20 cellular contexts compared by ENCODE assay signal in the genomic region with DNA sequence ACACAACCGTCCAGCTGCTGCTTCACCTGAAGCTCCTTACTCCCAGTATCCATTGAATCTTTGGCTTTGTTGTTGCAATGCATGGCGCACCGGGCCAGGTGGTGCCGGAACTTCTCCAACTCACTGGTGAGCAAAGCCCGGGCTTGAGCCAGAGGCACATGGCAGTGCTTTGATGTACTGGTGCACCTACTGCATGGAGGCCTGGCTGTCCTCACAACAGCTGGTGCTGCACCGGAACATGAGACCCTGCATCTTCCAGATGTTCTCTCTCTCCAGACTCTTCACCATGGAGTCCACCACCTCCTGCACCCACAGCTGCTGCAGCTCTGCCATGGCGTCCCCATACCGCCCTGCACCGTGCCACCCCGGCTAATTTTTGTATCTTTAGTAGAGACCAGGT. TPM values are rescaled to one million over a fixed set of nuclear protein-coding genes. Genes with fewer than 3 reads are reported as not detected.
A peak's percentile ranks its signal among the peaks of the same experiment; 100 is the strongest.
DNase-seq lines count a peak whose midpoint lies in the region; ATAC-seq, FAIRE-seq and TF ChIP-seq lines count a peak whose summit lies in the region.
"Had no signal": no experiment of that assay in that cellular context is flagged by ENCODE, and none has a peak within 500 bp of the region (broad histone marks: within the 10 kb centered on the region; RNA-seq: fewer than 3 reads in every experiment).

No MANE protein-coding gene starts in this region.

- no peaks in the 10 kb centered on the region for H3K4me1 ChIP-seq in HepG2 (ENCODE audit: insufficient read depth, low read length)
- H3K4me1 ChIP-seq: lower lobe of right lung, prostate gland, upper lobe of right lung had no signal

- no peaks in the 10 kb centered on the region for H3K9me3 ChIP-seq in CD4-positive, alpha-beta T cell (ENCODE audit: control insufficient read depth, low read length)
- no peaks in the 10 kb centered on the region for H3K9me3 ChIP-seq in HepG2 (ENCODE audit: low read length)
- H3K9me3 ChIP-seq: lower lobe of right lung, prostate gland, upper lobe of right lung had no signal

- no peaks in the 10 kb centered on the region for H3K9me3 Mint-ChIP-seq in activated CD4-positive, alpha-beta T cell treated with anti-CD3 and anti-CD28 coated beads, Interleukin-2, amount 10 ng/mL, durations not matched to agents 24 days and 14 days
- H3K9me3 Mint-ChIP-seq in CD4-positive, alpha-beta T cell, result no peaks in the 10 kb centered on the region
- no peaks in the 10 kb centered on the region for H3K9me3 Mint-ChIP-seq in activated CD8-positive, alpha-beta T cell treated with anti-CD3 and anti-CD28 coated beads for 36 hours

- no peak for TF ChIP-seq POLR2A in HepG2 (IDR thresholded peaks at IDR 0.05; ENCODE audit: insufficient read depth in 1 of 2, low read depth in 2 of 2, low read length in 2 of 2)

- peak overlapping the region; percentile 68 for H3K4me3 Mint-ChIP-seq in activated CD4-positive, alpha-beta T cell treated with anti-CD3 and anti-CD28 coated beads, Interleukin-2, amount 10 ng/mL, durations not matched to agents 24 days and 14 days
- no peak overlapping the region for H3K4me3 Mint-ChIP-seq in CD4-positive, alpha-beta T cell
- H3K4me3 Mint-ChIP-seq in activated CD8-positive, alpha-beta T cell treated with anti-CD3 and anti-CD28 coated beads for 36 hours, result no peak overlapping the region

- no peaks in the 10 kb centered on the region for H3K27me3 Mint-ChIP-seq in activated CD4-positive, alpha-beta T cell treated with anti-CD3 and anti-CD28 coated beads, Interleukin-2, amount 10 ng/mL, durations not matched to agents 24 days and 14 days
- no peaks in the 10 kb centered on the region for H3K27me3 Mint-ChIP-seq in CD4-positive, alpha-beta T cell
- no peaks in the 10 kb centered on the region for H3K27me3 Mint-ChIP-seq in activated CD8-positive, alpha-beta T cell treated with anti-CD3 and anti-CD28 coated beads for 36 hours

- no peaks in the 10 kb centered on the region for H3K27me3 ChIP-seq in CD4-positive, alpha-beta T cell (ENCODE audit: control insufficient read depth, insufficient read depth, low read length)
- H3K27me3 ChIP-seq in HepG2 (ENCODE audit: control insufficient read depth in 1 of 2, insufficient read depth in 2 of 2, low read length in 2 of 2), result no peaks in the 10 kb centered on the region
- H3K27me3 ChIP-seq: upper lobe of right lung had no signal

- H3K36me3 Mint-ChIP-seq in activated CD4-positive, alpha-beta T cell treated with anti-CD3 and anti-CD28 coated beads, Interleukin-2, amount 10 ng/mL, durations not matched to agents 24 days and 14 days (ENCODE audit: low read depth), result peaks cover 42% of the 10 kb centered on the region
- H3K36me3 Mint-ChIP-seq in CD4-positive, alpha-beta T cell (ENCODE audit: low read depth), result peaks cover 39% of the 10 kb centered on the region
- H3K36me3 Mint-ChIP-seq in activated CD8-positive, alpha-beta T cell treated with anti-CD3 and anti-CD28 coated beads for 36 hours (ENCODE audit: low read depth), result peaks cover 27% of the 10 kb centered on the region

- 99% methylated on average over 10 of the region's 10 CpGs for WGBS in HepG2 (ENCODE audit: low lambda C conversion rate)

- no peak overlapping the region for H3K4me2 ChIP-seq in HepG2 (ENCODE audit: low read depth, low read length)

- no peak for FAIRE-seq in HepG2 (lab: Jason Lieb, UNC)
- FAIRE-seq: A204.1, kidney had no signal

- H3K4me3 ChIP-seq in HepG2 (replicated peaks in 1 of 3; ENCODE audit: insufficient read depth in 1 of 3, low read depth in 2 of 3, low read length in 3 of 3), result no peak overlapping the region
- H3K4me3 ChIP-seq: lower lobe of right lung, prostate gland, upper lobe of right lung had no signal

- peaks cover 26% of the 10 kb centered on the region for H3K4me1 Mint-ChIP-seq in activated CD4-positive, alpha-beta T cell treated with anti-CD3 and anti-CD28 coated beads, Interleukin-2, amount 10 ng/mL, durations not matched to agents 24 days and 14 days
- peaks cover 31% of the 10 kb centered on the region for H3K4me1 Mint-ChIP-seq in CD4-positive, alpha-beta T cell (ENCODE audit: low read depth)
- H3K4me1 Mint-ChIP-seq in activated CD8-positive, alpha-beta T cell treated with anti-CD3 and anti-CD28 coated beads for 36 hours (ENCODE audit: low read depth), result peaks cover 29% of the 10 kb centered on the region

- peak overlapping the region; percentile 87 for H3K27ac Mint-ChIP-seq in activated CD4-positive, alpha-beta T cell treated with anti-CD3 and anti-CD28 coated beads, Interleukin-2, amount 10 ng/mL, durations not matched to agents 24 days and 14 days
- peak overlapping the region; percentile 88 for H3K27ac Mint-ChIP-seq in CD4-positive, alpha-beta T cell
- peak overlapping the region; percentile 84 for H3K27ac Mint-ChIP-seq in activated CD8-positive, alpha-beta T cell treated with anti-CD3 and anti-CD28 coated beads for 36 hours

- H3K9ac ChIP-seq in HepG2 (ENCODE audit: insufficient read depth, low read depth, low read length), result no peak overlapping the region

- TF ChIP-seq CTCF in CD4-positive, alpha-beta T cell (IDR thresholded peaks at IDR 0.05), result no peak
- no peak for TF ChIP-seq CTCF in activated CD8-positive, alpha-beta T cell treated with anti-CD3 and anti-CD28 coated beads for 36 hours (IDR thresholded peaks at IDR 0.05)
- no peak for TF ChIP-seq CTCF in HepG2 (CRISPR knock-in tag; IDR thresholded peaks at IDR 0.05)

- no peak overlapping the region for H2AFZ ChIP-seq in HepG2 (ENCODE audit: low read length)

- H3K79me2 ChIP-seq in HepG2 (ENCODE audit: insufficient read depth, low read length), result no peaks in the 10 kb centered on the region

- BruUV-seq in HepG2 (replicated peaks; lab: Mats Ljungman, UMichigan), result no TSS peak

- peak; percentile 63 for DNase-seq in activated CD4-positive, alpha-beta T cell treated with anti-CD3 and anti-CD28 coated beads, Interleukin-2, amount 10 ng/mL, durations not matched to agents 24 days and 14 days
- DNase-seq in activated CD4-positive, alpha-beta T cell treated with anti-CD3 and anti-CD28 coated beads for 1 hour, result no peak
- no peak for DNase-seq in CD4-positive, alpha-beta T cell
- DNase-seq in activated CD8-positive, alpha-beta T cell treated with anti-CD3 and anti-CD28 coated beads for 36 hours, result no peak
- no peak for DNase-seq in HepG2 (ENCODE audit: low spot score)
- DNase-seq: activated CD8-positive, alpha-beta memory T cell treated with anti-CD3 and anti-CD28 coated beads, Interleukin-2, amount 50 U/mL, for 48 hours; COR-L47; GDM1; GOT3; kidney; lower lobe of right lung; NCI-H1436; stimulated activated CD8-positive, alpha-beta memory T cell treated with anti-CD3 and anti-CD28 coated beads, Interleukin-4, amount 100 ng/mL, for 48 hours; upper lobe of right lung had no signal

- TF ChIP-seq EP300 in HepG2 (IDR thresholded peaks at IDR 0.05; ENCODE audit: low read depth in 2 of 2, low read length in 2 of 2) (no peak), HepG2 (CRISPR knock-in tag; IDR thresholded peaks at IDR 0.05; ENCODE audit: borderline replicate concordance) (no peak)

- POLR2A ChIA-PET in CD4-positive, alpha-beta T cell (lab: Charles Lee), result interaction anchor here (0.8 to 3.9 kb wide), 13 partner anchors 10 to 185 kb away, joined by 3 to 40 read pairs (median 7); a partner anchor contains a TSS
- POLR2A ChIA-PET in activated CD8-positive, alpha-beta T cell treated with anti-CD3 and anti-CD28 coated beads for 36 hours (lab: Charles Lee), result interaction anchor here (1.6 to 2.0 kb wide), 3 partner anchors 10 to 183 kb away, joined by 4 to 13 read pairs (median 10); a partner anchor contains a TSS
- POLR2A ChIA-PET in HepG2 (lab: Yijun Ruan, JAX), result interaction anchor here (1.1 to 4.6 kb wide), 3 partner anchors 10 to 185 kb away, joined by 3 to 19 read pairs (median 12); a partner anchor contains a TSS

- peak overlapping the region; percentile 30 for H3K27ac ChIP-seq in CD4-positive, alpha-beta T cell (ENCODE audit: low read depth, low read length)
- H3K27ac ChIP-seq in HepG2 (ENCODE audit: extremely low read length, insufficient read depth, low read length), result no peak overlapping the region
- H3K27ac ChIP-seq: lower lobe of right lung, prostate gland, upper lobe of right lung had no signal

- in situ Hi-C loops in HepG2 (cut with HindIII; ENCODE audit: extremely low pct_ligation_motif_present, low pct_unique_long_range_greater_than_20kb), result loop anchor here (5.0 kb wide), 1 partner anchor 189 kb away; no protein-coding TSS in a partner anchor

- peaks cover 15 to 27% of the 10 kb centered on the region in 2 experiments for H3K36me3 ChIP-seq in HepG2 (replicated peaks in 1 of 2; ENCODE audit: control insufficient read depth in 1 of 2, insufficient read depth in 2 of 2, low read length in 2 of 2)

- no peak for TF ChIP-seq RAD21 in HepG2 (CRISPR knock-in tag; IDR thresholded peaks at IDR 0.05)

- CTCF ChIA-PET in CD4-positive, alpha-beta T cell (lab: Charles Lee), result interaction anchor here (1.2 to 5.4 kb wide), 6 partner anchors 10 to 185 kb away, joined by 3 to 46 read pairs (median 7); a partner anchor contains a TSS
- CTCF ChIA-PET in activated CD8-positive, alpha-beta T cell treated with anti-CD3 and anti-CD28 coated beads for 36 hours (lab: Charles Lee), result interaction anchor here (1.1 to 4.3 kb wide), 19 partner anchors 10 to 204 kb away, joined by 3 to 188 read pairs (median 12); a partner anchor contains a TSS
- CTCF ChIA-PET in HepG2 (lab: Yijun Ruan, JAX; ENCODE audit: low intra/inter-chr PET ratio, low total read pairs), result interaction anchor here (3.0 kb wide), 1 partner anchor 186 kb away, joined by 40 read pairs; no protein-coding TSS in a partner anchor

- no peaks in the 10 kb centered on the region for H4K20me1 ChIP-seq in HepG2 (ENCODE audit: insufficient read depth, low read length)

- ATAC-seq in CD4-positive, alpha-beta T cell (ENCODE audit: poor library complexity), result no peak
- ATAC-seq in activated CD8-positive, alpha-beta T cell treated with anti-CD3 and anti-CD28 coated beads for 36 hours, result no peak
- ATAC-seq in HepG2 (no peak), HG03196 (IDR thresholded peaks at IDR 0.05; ENCODE audit: unreplicated experiment) (no peak), GM19328 (IDR thresholded peaks at IDR 0.05; ENCODE audit: unreplicated experiment) (no peak), GM19467 (IDR thresholded peaks at IDR 0.05; ENCODE audit: unreplicated experiment) (no peak)
- ATAC-seq: lower lobe of right lung, SK-N-SH treated with all-trans-retinoic acid at 6 μM for 48 hours, upper lobe of right lung had no signal

- intact Hi-C loops in activated CD4-positive, alpha-beta T cell treated with anti-CD3 and anti-CD28 coated beads, Interleukin-2, amount 10 ng/mL, durations not matched to agents 24 days and 14 days (cut with micrococcal nuclease), result no loop called here
- intact Hi-C loops in CD4-positive, alpha-beta T cell (cut with DNase I, micrococcal nuclease), result loop anchor here in 1 of 2 experiments (2.0 to 5.0 kb wide), 2 partner anchors 60 to 134 kb away; a partner anchor contains a TSS
- intact Hi-C loops in activated CD8-positive, alpha-beta T cell treated with anti-CD3 and anti-CD28 coated beads for 36 hours (cut with micrococcal nuclease), result loop anchor here (2.0 to 5.0 kb wide), 2 partner anchors 169 to 184 kb away; no protein-coding TSS in a partner anchor
- intact Hi-C loops in HepG2 (cut with micrococcal nuclease; ENCODE audit: unreplicated experiment), result loop anchor here (5.0 kb wide), 1 partner anchor 34 kb away; no protein-coding TSS in a partner anchor

RNA-seq across cellular contexts. Expression of a gene that starts 10.2 kb away (rescaled TPM):
- 27.4 and 27.9 TPM in 2 replicates for total RNA-seq in activated CD4-positive, alpha-beta T cell treated with anti-CD3 and anti-CD28 coated beads, Interleukin-2, amount 10 ng/mL, durations not matched to agents 24 days and 14 days
- total RNA-seq in CD4-positive, alpha-beta T cell, result 10 to 100 TPM; 11.3 to 13.2 TPM
- 10 to 100 TPM; 27.0 to 30.4 TPM for total RNA-seq in activated CD8-positive, alpha-beta T cell treated with anti-CD3 and anti-CD28 coated beads for 36 hours
- 53.6 and 57.6 TPM in 2 replicates for total RNA-seq in HepG2 (2016; rRNA removed; fragmentation: Illumina TruSeq; extraction: Trizol)
- 17.7 and 19.3 TPM in 2 replicates for total RNA-seq in HepG2 (2016; cell fraction: cytosol; rRNA removed; fragmentation: Illumina TruSeq; extraction: Trizol; ENCODE audit: low read depth)
- 52.7 and 55.4 TPM in 2 replicates for total RNA-seq in HepG2 (2016; cell fraction: insoluble cytoplasmic fraction; rRNA removed; fragmentation: Illumina TruSeq; extraction: Trizol)
- 30.0 and 35.3 TPM in 2 replicates for total RNA-seq in HepG2 (2016; cell fraction: membrane; rRNA removed; fragmentation: Illumina TruSeq; extraction: Trizol)
- 24.0 and 25.8 TPM in 2 replicates for total RNA-seq in HepG2 (2016; cell fraction: nucleus; rRNA removed; fragmentation: Illumina TruSeq; extraction: Trizol)
- 33.3 and 34.7 TPM in 2 replicates for polyA plus RNA-seq in HepG2 (2011; rRNA removed)
- 30.0 and 33.8 TPM in 2 replicates for polyA plus RNA-seq in HepG2 (2011; cell fraction: cytosol; rRNA removed)
- polyA plus RNA-seq in HepG2 (2011; cell fraction: nucleus; rRNA removed), result 19.5 and 24.4 TPM in 2 replicates
- polyA plus RNA-seq in HepG2 (2012), result 32.7 and 34.2 TPM in 2 replicates
- 18.0 and 21.7 TPM in 2 replicates for polyA plus RNA-seq in HepG2 (2016; cell fraction: cytosol; fragmentation: Illumina TruSeq; extraction: Trizol; ENCODE audit: low read depth)
- polyA plus RNA-seq in HepG2 (2016; cell fraction: insoluble cytoplasmic fraction; fragmentation: Illumina TruSeq; extraction: Trizol; ENCODE audit: low read depth), result 63.2 and 67.2 TPM in 2 replicates
- polyA plus RNA-seq in HepG2 (2016; cell fraction: membrane; fragmentation: Illumina TruSeq; extraction: Trizol; ENCODE audit: low read depth), result 24.8 and 29.6 TPM in 2 replicates
- 40.5 and 41.7 TPM in 2 replicates for polyA plus RNA-seq in HepG2 (2016; cell fraction: nucleus; fragmentation: Illumina TruSeq; extraction: Trizol; ENCODE audit: insufficient read depth, low read depth)
- polyA minus RNA-seq in HepG2 (2011; rRNA and poly(A)+ RNA removed; ENCODE audit: low replicate concordance), result 30.2 and 32.4 TPM in 2 replicates
- 18.8 and 19.7 TPM in 2 replicates for polyA minus RNA-seq in HepG2 (2011; cell fraction: cytosol; rRNA and poly(A)+ RNA removed)
- 10.7 and 11.7 TPM in 2 replicates for polyA minus RNA-seq in HepG2 (2011; cell fraction: nucleus; rRNA and poly(A)+ RNA removed)

RNA-seq across cellular contexts. Expression of a gene that starts 11.4 kb away (rescaled TPM):
- 26.2 and 26.7 TPM in 2 replicates for total RNA-seq in activated CD4-positive, alpha-beta T cell treated with anti-CD3 and anti-CD28 coated beads, Interleukin-2, amount 10 ng/mL, durations not matched to agents 24 days and 14 days
- 10 to 100 TPM; 75.8 to 78.1 TPM for total RNA-seq in CD4-positive, alpha-beta T cell
- 10 to 100 TPM; 20.6 to 22.5 TPM for total RNA-seq in activated CD8-positive, alpha-beta T cell treated with anti-CD3 and anti-CD28 coated beads for 36 hours
- 15.9 and 21.8 TPM in 2 replicates for total RNA-seq in HepG2 (2016; rRNA removed; fragmentation: Illumina TruSeq; extraction: Trizol)
- total RNA-seq in HepG2 (2016; cell fraction: cytosol; rRNA removed; fragmentation: Illumina TruSeq; extraction: Trizol; ENCODE audit: low read depth), result 5.8 and 7.6 TPM in 2 replicates
- 13.8 and 21.1 TPM in 2 replicates for total RNA-seq in HepG2 (2016; cell fraction: insoluble cytoplasmic fraction; rRNA removed; fragmentation: Illumina TruSeq; extraction: Trizol)
- total RNA-seq in HepG2 (2016; cell fraction: membrane; rRNA removed; fragmentation: Illumina TruSeq; extraction: Trizol), result 20.5 TPM in 2 replicates
- total RNA-seq in HepG2 (2016; cell fraction: nucleus; rRNA removed; fragmentation: Illumina TruSeq; extraction: Trizol), result 20.6 and 23.3 TPM in 2 replicates
- 17.7 and 21.7 TPM in 2 replicates for polyA plus RNA-seq in HepG2 (2011; rRNA removed)
- polyA plus RNA-seq in HepG2 (2011; cell fraction: cytosol; rRNA removed), result 15.0 and 15.2 TPM in 2 replicates
- polyA plus RNA-seq in HepG2 (2011; cell fraction: nucleus; rRNA removed), result 38.1 and 41.6 TPM in 2 replicates
- 18.1 and 21.8 TPM in 2 replicates for polyA plus RNA-seq in HepG2 (2012)
- 3.4 and 4.0 TPM in 2 replicates for polyA plus RNA-seq in HepG2 (2016; cell fraction: cytosol; fragmentation: Illumina TruSeq; extraction: Trizol; ENCODE audit: low read depth)
- 9.6 and 14.2 TPM in 2 replicates for polyA plus RNA-seq in HepG2 (2016; cell fraction: insoluble cytoplasmic fraction; fragmentation: Illumina TruSeq; extraction: Trizol; ENCODE audit: low read depth)
- polyA plus RNA-seq in HepG2 (2016; cell fraction: membrane; fragmentation: Illumina TruSeq; extraction: Trizol; ENCODE audit: low read depth), result 12.0 and 12.9 TPM in 2 replicates
- 39.2 and 42.5 TPM in 2 replicates for polyA plus RNA-seq in HepG2 (2016; cell fraction: nucleus; fragmentation: Illumina TruSeq; extraction: Trizol; ENCODE audit: insufficient read depth, low read depth)
- 26.0 and 28.8 TPM in 2 replicates for polyA minus RNA-seq in HepG2 (2011; rRNA and poly(A)+ RNA removed; ENCODE audit: low replicate concordance)
- 9.8 and 12.7 TPM in 2 replicates for polyA minus RNA-seq in HepG2 (2011; cell fraction: cytosol; rRNA and poly(A)+ RNA removed)
- polyA minus RNA-seq in HepG2 (2011; cell fraction: nucleus; rRNA and poly(A)+ RNA removed), result 39.9 and 44.1 TPM in 2 replicates
